In the genomic region with DNA sequence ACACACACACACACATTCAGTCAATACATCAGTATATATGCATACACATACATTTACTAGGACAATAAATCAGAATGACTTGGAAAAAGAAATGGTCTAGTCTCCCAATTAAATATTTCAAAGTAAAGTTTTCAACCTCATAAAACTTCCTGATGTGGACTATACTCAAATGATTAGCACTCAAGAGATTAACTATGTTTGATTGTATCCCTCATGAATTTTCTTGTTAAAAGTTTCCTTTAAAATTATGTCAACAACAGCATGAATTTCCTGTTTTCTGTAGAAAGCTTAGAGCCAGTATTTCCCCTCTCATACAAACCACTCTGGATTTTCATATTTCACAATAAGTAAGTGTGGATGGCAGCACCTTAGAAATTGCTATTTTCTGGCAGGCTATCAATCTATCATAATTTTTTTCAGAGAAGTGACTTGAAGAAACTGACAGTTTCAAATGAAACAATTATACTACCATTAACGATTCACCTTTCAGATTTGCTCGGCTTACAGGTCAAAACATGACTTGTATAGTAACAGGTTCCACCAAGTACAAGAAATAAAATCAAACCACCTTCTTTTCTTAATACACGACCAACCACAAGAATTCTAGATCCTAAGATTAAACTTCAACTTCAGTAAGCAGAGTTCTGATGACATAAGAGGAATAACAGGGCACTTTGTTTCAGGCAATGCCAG, we compare ENCODE assay signal across 11 cellular contexts. TPM values are rescaled to one million over a fixed set of nuclear protein-coding genes. Genes with fewer than 3 reads are reported as not detected.
A peak's percentile ranks its signal among the peaks of the same experiment; 100 is the strongest.
DNase-seq lines count a peak whose midpoint lies in the region; ATAC-seq and TF ChIP-seq lines count a peak whose summit lies in the region.
"Had no signal": no experiment of that assay in that cellular context is flagged by ENCODE, and none has a peak within 500 bp of the region (broad histone marks: within the 10 kb centered on the region; RNA-seq: fewer than 3 reads in every experiment).

No MANE protein-coding gene starts in this region.

- intact Hi-C loops in activated naive CD4-positive, alpha-beta T cell treated with anti-CD3 and anti-CD28 coated beads for 36 hours (cut with micrococcal nuclease) = no loop called here
- intact Hi-C loops in Right ventricle myocardium inferior (cut with DNase I) = no loop called here

- H3K36me3 Mint-ChIP-seq in activated naive CD4-positive, alpha-beta T cell treated with anti-CD3 and anti-CD28 coated beads for 36 hours (ENCODE audit: low read depth) = peaks cover 31% of the 10 kb centered on the region
- peaks cover 98% of the 10 kb centered on the region for H3K36me3 Mint-ChIP-seq in activated T-helper 17 cell treated with anti-CD3 and anti-CD28 coated beads, Interleukin-2, amount 50 U/mL, for 72 hours (ENCODE audit: low read depth)
- H3K36me3 Mint-ChIP-seq in type B pancreatic cell = peaks cover 25% of the 10 kb centered on the region
- H3K36me3 Mint-ChIP-seq: IgD-negative memory B cell had no signal

- no peaks in the 10 kb centered on the region for H3K9me3 Mint-ChIP-seq in activated naive CD4-positive, alpha-beta T cell treated with anti-CD3 and anti-CD28 coated beads for 36 hours
- no peaks in the 10 kb centered on the region for H3K9me3 Mint-ChIP-seq in activated T-helper 17 cell treated with anti-CD3 and anti-CD28 coated beads, Interleukin-2, amount 50 U/mL, for 72 hours
- no peaks in the 10 kb centered on the region for H3K9me3 Mint-ChIP-seq in type B pancreatic cell
- H3K9me3 Mint-ChIP-seq: IgD-negative memory B cell had no signal

- H3K4me1 Mint-ChIP-seq in activated naive CD4-positive, alpha-beta T cell treated with anti-CD3 and anti-CD28 coated beads for 36 hours (ENCODE audit: low read depth) = peaks cover 53% of the 10 kb centered on the region
- peaks cover 25% of the 10 kb centered on the region for H3K4me1 Mint-ChIP-seq in activated T-helper 17 cell treated with anti-CD3 and anti-CD28 coated beads, Interleukin-2, amount 50 U/mL, for 72 hours
- H3K4me1 Mint-ChIP-seq in type B pancreatic cell (ENCODE audit: unreplicated experiment) = peaks cover 10% of the 10 kb centered on the region

- H3K4me3 Mint-ChIP-seq in activated naive CD4-positive, alpha-beta T cell treated with anti-CD3 and anti-CD28 coated beads for 36 hours = no peak overlapping the region
- peak overlapping the region; percentile 37 for H3K4me3 Mint-ChIP-seq in activated T-helper 17 cell treated with anti-CD3 and anti-CD28 coated beads, Interleukin-2, amount 50 U/mL, for 72 hours
- no peak overlapping the region for H3K4me3 Mint-ChIP-seq in type B pancreatic cell
- H3K4me3 Mint-ChIP-seq: IgD-negative memory B cell had no signal

- DNase-seq in activated naive CD4-positive, alpha-beta T cell treated with anti-CD3 and anti-CD28 coated beads for 36 hours = no peak
- DNase-seq in activated naive CD4-positive, alpha-beta T cell (lab: John Stamatoyannopoulos, UW) = no peak
- peak; percentile 17 for DNase-seq in iris pigment epithelial cell (ENCODE audit: low read depth)
- DNase-seq in type B pancreatic cell (ENCODE audit: extremely low spot score, unreplicated experiment) = no peak
- no peak for DNase-seq in Right ventricle myocardium inferior (ENCODE audit: missing footprints)
- DNase-seq in stimulated activated naive CD4-positive, alpha-beta T cell (lab: John Stamatoyannopoulos, UW) = no peak
- DNase-seq: NCI-H1694 treated with DMSO at 0.1 percent for 48 hours, SW 1271 had no signal

- no peak for TF ChIP-seq CTCF in type B pancreatic cell (conservative IDR thresholded peaks at IDR 0.05)

- H3K27ac Mint-ChIP-seq in activated naive CD4-positive, alpha-beta T cell treated with anti-CD3 and anti-CD28 coated beads for 36 hours = peak overlapping the region; percentile 71
- H3K27ac Mint-ChIP-seq in activated T-helper 17 cell treated with anti-CD3 and anti-CD28 coated beads, Interleukin-2, amount 50 U/mL, for 72 hours = peak overlapping the region; percentile 60
- H3K27ac Mint-ChIP-seq in type B pancreatic cell = peak overlapping the region; percentile 70
- H3K27ac Mint-ChIP-seq: IgD-negative memory B cell had no signal

- H3K27me3 Mint-ChIP-seq in activated naive CD4-positive, alpha-beta T cell treated with anti-CD3 and anti-CD28 coated beads for 36 hours (ENCODE audit: low read depth) = no peaks in the 10 kb centered on the region
- H3K27me3 Mint-ChIP-seq in activated T-helper 17 cell treated with anti-CD3 and anti-CD28 coated beads, Interleukin-2, amount 50 U/mL, for 72 hours = no peaks in the 10 kb centered on the region
- no peaks in the 10 kb centered on the region for H3K27me3 Mint-ChIP-seq in type B pancreatic cell
- H3K27me3 Mint-ChIP-seq: IgD-negative memory B cell had no signal

- ATAC-seq in activated T-helper 17 cell treated with anti-CD3 and anti-CD28 coated beads, Interleukin-2, amount 50 U/mL, for 72 hours (replicated peaks) = peak; percentile 42
- ATAC-seq in Right ventricle myocardium inferior = no peak
- no peak for ATAC-seq in HG02763 (IDR thresholded peaks at IDR 0.05; ENCODE audit: unreplicated experiment)

- CTCF ChIA-PET in activated naive CD4-positive, alpha-beta T cell treated with anti-CD3 and anti-CD28 coated beads for 36 hours (lab: Charles Lee) = no interaction called here

RNA-seq across cellular contexts. Expression of a gene that starts 20.9 kb away (rescaled TPM):
- total RNA-seq in activated naive CD4-positive, alpha-beta T cell treated with anti-CD3 and anti-CD28 coated beads for 36 hours = 10 to 100 TPM; 60.5 to 62.4 TPM
- 10 to 100 TPM; 72.9 to 76.4 TPM for total RNA-seq in activated T-helper 17 cell treated with anti-CD3 and anti-CD28 coated beads, Interleukin-2, amount 50 U/mL, for 72 hours
- total RNA-seq in type B pancreatic cell (ENCODE audit: low replicate concordance) (20.9 and 27.6 TPM in 2 replicates), Right ventricle myocardium inferior (35.5 TPM)
